In genomic region chr12:114679452-114679875, GRCh38 we compare ENCODE assay signal across 3 cellular contexts.
TF ChIP-seq lines count a peak whose summit lies in the region.

No MANE protein-coding gene starts in this region.

TF ChIP-seq in A549, 52 proteins besides CTCF, POLR2A, EP300 and RAD21:
- no peak for TF ChIP-seq CBX8 (IDR thresholded peaks at IDR 0.05)
- TF ChIP-seq RNF2 (IDR thresholded peaks at IDR 0.05; ENCODE audit: borderline replicate concordance, low read depth), result no peak
- TF ChIP-seq KDM1A (IDR thresholded peaks at IDR 0.05; ENCODE audit: low read depth), result no peak
- TF ChIP-seq NFE2L2 (conservative IDR thresholded peaks at IDR 0.05; ENCODE audit: low read length), result no peak
- no peak for TF ChIP-seq ATOH8 (CRISPR knock-in tag; IDR thresholded peaks at IDR 0.05; ENCODE audit: low read depth)
- no peak for TF ChIP-seq CHD4 (IDR thresholded peaks at IDR 0.05; ENCODE audit: borderline replicate concordance)
- TF ChIP-seq HOXA7 (CRISPR knock-in tag; IDR thresholded peaks at IDR 0.05), result no peak
- TF ChIP-seq TP53 (CRISPR knock-in tag; IDR thresholded peaks at IDR 0.05), result no peak
- TF ChIP-seq ESRRA (IDR thresholded peaks at IDR 0.05; ENCODE audit: borderline replicate concordance, low read length), result no peak
- TF ChIP-seq HMGXB4 (CRISPR knock-in tag; IDR thresholded peaks at IDR 0.05; ENCODE audit: borderline replicate concordance), result no peak
- no peak for TF ChIP-seq HDAC2 (IDR thresholded peaks at IDR 0.05)
- no peak for TF ChIP-seq FOXS1 (CRISPR knock-in tag; IDR thresholded peaks at IDR 0.05)
- no peak for TF ChIP-seq MYC (IDR thresholded peaks at IDR 0.05; ENCODE audit: borderline replicate concordance, low read length)
- no peak for TF ChIP-seq USF2 (IDR thresholded peaks at IDR 0.05)
- TF ChIP-seq PHF8 (IDR thresholded peaks at IDR 0.05; ENCODE audit: borderline replicate concordance, low read depth), result no peak
- TF ChIP-seq FOSL2 (IDR thresholded peaks at IDR 0.05), result no peak
- TF ChIP-seq FOSL2 (CRISPR knock-in tag; IDR thresholded peaks at IDR 0.05), result no peak
- TF ChIP-seq RARB (CRISPR knock-in tag; IDR thresholded peaks at IDR 0.05), result no peak
- TF ChIP-seq JUNB (IDR thresholded peaks at IDR 0.05), result no peak
- no peak for TF ChIP-seq NPAS2 (CRISPR knock-in tag; IDR thresholded peaks at IDR 0.05; ENCODE audit: borderline replicate concordance)

TF ChIP-seq in IMR-90, 13 proteins besides CTCF, POLR2A, EP300 and RAD21:
- TF ChIP-seq MAFK (IDR thresholded peaks at IDR 0.05; ENCODE audit: low read depth, low read length) (no peak), RFX5 (IDR thresholded peaks at IDR 0.05; ENCODE audit: low read depth, low read length) (no peak), ELK1 (IDR thresholded peaks at IDR 0.05; ENCODE audit: borderline replicate concordance, low read depth, low read length) (no peak), SMC3 (IDR thresholded peaks at IDR 0.05; ENCODE audit: low read depth, low read length) (no peak), FOS (IDR thresholded peaks at IDR 0.05; ENCODE audit: low read depth, low read length) (no peak), BHLHE40 (IDR thresholded peaks at IDR 0.05; ENCODE audit: low read depth, low read length) (no peak), MAZ (IDR thresholded peaks at IDR 0.05; ENCODE audit: borderline replicate concordance, low read depth, low read length) (no peak), NFE2L2 (IDR thresholded peaks at IDR 0.05; ENCODE audit: low read depth, low read length) (no peak), CHD1 (IDR thresholded peaks at IDR 0.05; ENCODE audit: low read depth, low read length) (no peak), CEBPB (IDR thresholded peaks at IDR 0.05; ENCODE audit: low read depth, low read length) (no peak), RCOR1 (IDR thresholded peaks at IDR 0.05; ENCODE audit: insufficient replicate concordance, low read length) (no peak), USF2 (IDR thresholded peaks at IDR 0.05; ENCODE audit: low read depth, low read length) (no peak), MXI1 (IDR thresholded peaks at IDR 0.05; ENCODE audit: borderline replicate concordance, low read depth, low read length) (no peak)
TF ChIP-seq in IMR-90: peak in this region for 0.

TF ChIP-seq in neural cell, 6 proteins besides CTCF, POLR2A, EP300 and RAD21:
- no peak for TF ChIP-seq TAF1 (IDR thresholded peaks at IDR 0.05; ENCODE audit: low read depth)
- TF ChIP-seq EZH2 (IDR thresholded peaks at IDR 0.05; ENCODE audit: borderline replicate concordance, insufficient read depth, low read length, poor library complexity, severe bottlenecking), result peak; percentile 4
